10 cellular contexts compared by ENCODE assay signal in the genomic region with DNA sequence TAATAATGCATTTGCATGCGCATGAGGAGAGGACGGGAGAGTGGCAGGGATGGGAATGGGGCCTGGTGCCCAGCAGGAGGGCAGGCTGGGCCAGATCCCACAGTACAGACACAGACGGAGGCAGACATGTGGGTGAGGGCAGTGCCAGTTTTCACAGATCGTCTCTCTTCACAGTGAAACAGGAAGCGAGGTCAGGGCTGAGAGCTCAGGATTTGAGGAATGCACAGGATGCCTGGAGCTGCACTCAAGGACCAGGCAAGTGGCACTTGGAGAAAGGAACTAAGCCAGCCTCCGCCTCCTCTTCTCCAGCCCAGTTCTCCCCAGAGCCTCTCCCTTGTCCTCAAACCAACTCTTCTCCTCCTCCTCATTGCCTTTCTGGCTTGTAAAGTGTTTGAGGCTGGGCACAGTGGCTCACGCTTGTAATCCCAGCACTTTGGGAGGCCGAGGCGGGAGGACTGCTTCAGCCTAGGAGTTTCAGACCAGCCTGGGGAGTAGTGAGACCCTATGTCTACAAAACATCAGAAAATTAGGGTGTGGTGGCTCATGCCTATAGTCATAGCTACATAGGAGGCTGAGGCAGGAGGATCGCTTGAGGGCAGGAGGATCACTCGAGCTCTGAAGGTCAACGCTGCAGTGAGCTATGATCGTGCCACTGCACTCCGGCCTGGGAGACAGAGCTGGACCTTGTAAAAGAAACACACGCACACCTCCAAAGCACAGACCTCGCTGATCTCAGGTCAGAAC.
DNase-seq lines count a peak whose midpoint lies in the region; ATAC-seq, FAIRE-seq and TF ChIP-seq lines count a peak whose summit lies in the region.
"Had no signal": no experiment of that assay in that cellular context is flagged by ENCODE, and none has a peak within 500 bp of the region (broad histone marks: within the 10 kb centered on the region; RNA-seq: fewer than 3 reads in every experiment).

No MANE protein-coding gene starts in this region.

- H3K27me3 Mint-ChIP-seq in HFFc6 (ENCODE audit: insufficient read depth) (peaks cover 5% of the 10 kb centered on the region), astrocyte (ENCODE audit: low read depth, unreplicated experiment) (no peaks in the 10 kb centered on the region)

- no peaks in the 10 kb centered on the region for H4K20me1 ChIP-seq in astrocyte (ENCODE audit: insufficient read depth, low read length)

- H3K9ac ChIP-seq in astrocyte (ENCODE audit: low read length) = peak overlapping the region; percentile 18

- H3K4me1 Mint-ChIP-seq in HFFc6 (ENCODE audit: low read depth) (peaks cover 18% of the 10 kb centered on the region; the same call in 1 of the 2 replicates), astrocyte (ENCODE audit: low read depth, unreplicated experiment) (peaks cover 15% of the 10 kb centered on the region)

- H3K4me3 Mint-ChIP-seq in HFFc6 (no peak overlapping the region), astrocyte (ENCODE audit: unreplicated experiment) (peak overlapping the region; percentile 65)

- intact Hi-C loops in left lung (cut with DNase I) = no loop called here

- H3K36me3 Mint-ChIP-seq in HFFc6 (ENCODE audit: low read depth) = peaks cover 26% of the 10 kb centered on the region
- peaks cover 5% of the 10 kb centered on the region for H3K36me3 Mint-ChIP-seq in astrocyte (ENCODE audit: low read depth, unreplicated experiment)

- H3K27ac ChIP-seq in astrocyte (ENCODE audit: low read depth, low read length) (no peak overlapping the region), left lung (peak overlapping the region; percentile 74 to 92)
- H3K27ac ChIP-seq: psoas muscle had no signal

- ATAC-seq in left lung (peak; percentile 80), GM19463 (IDR thresholded peaks at IDR 0.05; ENCODE audit: unreplicated experiment) (no peak), HG02970 (IDR thresholded peaks at IDR 0.05; ENCODE audit: low FRiP score, unreplicated experiment) (no peak)
- ATAC-seq in stimulated activated naive CD8-positive, alpha-beta T cell treated with anti-CD3 and anti-CD28 coated beads, Interleukin-15, Interleukin-2, amounts not matched to agents 100 U/mL and 50 U/mL, for 24 hours = peak; percentile 9

- H3K79me2 ChIP-seq in astrocyte (ENCODE audit: insufficient read depth, low read length) = no peaks in the 10 kb centered on the region

- H3K9me3 Mint-ChIP-seq in HFFc6 (peaks cover 19% of the 10 kb centered on the region), astrocyte (ENCODE audit: unreplicated experiment) (peaks cover 19% of the 10 kb centered on the region)

- peak overlapping the region; percentile 34 for H2AFZ ChIP-seq in astrocyte (ENCODE audit: low read depth, low read length)

- H3K4me2 ChIP-seq in astrocyte (ENCODE audit: low read length) = no peak overlapping the region

- DNase-seq in HFFc6 = no peak
- no peak for DNase-seq in astrocyte (ENCODE audit: low read depth)
- peak; percentile 71 to 82 for DNase-seq in left lung
- no peak for DNase-seq in stimulated activated naive CD8-positive, alpha-beta T cell treated with anti-CD3 and anti-CD28 coated beads, Interleukin-15, Interleukin-2, amounts not matched to agents 100 U/mL and 50 U/mL, for 24 hours
- no peak for DNase-seq in RKO (ENCODE audit: low spot score)
- DNase-seq: activated CD4-positive, CD25-positive, alpha-beta regulatory T cell had no signal

- TF ChIP-seq CTCF in HFFc6 (IDR thresholded peaks at IDR 0.05) (no peak), astrocyte (IDR thresholded peaks at IDR 0.05; ENCODE audit: insufficient read depth, low read depth, low read length) (no peak), left lung (IDR thresholded peaks at IDR 0.05) (no peak)

- no peaks in the 10 kb centered on the region for H3K4me1 ChIP-seq in astrocyte (ENCODE audit: insufficient read depth, low read length)
- H3K4me1 ChIP-seq in left lung = peaks cover 12 to 82% of the 10 kb centered on the region in 2 donors
- H3K4me1 ChIP-seq: psoas muscle had no signal

- H3K27me3 ChIP-seq in astrocyte (ENCODE audit: insufficient read depth, low read length) = no peaks in the 10 kb centered on the region
- no peaks in the 10 kb centered on the region for H3K27me3 ChIP-seq in left lung

- peaks cover 8% of the 10 kb centered on the region for H3K9me3 ChIP-seq in astrocyte (ENCODE audit: insufficient read depth, low read depth, low read length)
- peaks cover 0 to 5% of the 10 kb centered on the region in 2 donors for H3K9me3 ChIP-seq in left lung
- H3K9me3 ChIP-seq: psoas muscle had no signal

- no peak for FAIRE-seq in astrocyte (lab: Jason Lieb, UNC)
- FAIRE-seq: frontal cortex had no signal

- H3K4me3 ChIP-seq in astrocyte (ENCODE audit: insufficient read depth, low read depth, low read length) (no peak overlapping the region), left lung (peak overlapping the region in 1 of 2 donors; percentile 14)
- H3K4me3 ChIP-seq: psoas muscle had no signal

- no peaks in the 10 kb centered on the region for H3K36me3 ChIP-seq in astrocyte (ENCODE audit: insufficient read depth, low read length)
- no peaks in the 10 kb centered on the region for H3K36me3 ChIP-seq in left lung

- H3K27ac Mint-ChIP-seq in HFFc6 (0 out of 2 replicates have a peak overlapping the region, but pooled peaks have one; percentile 30), astrocyte (ENCODE audit: unreplicated experiment) (peak overlapping the region; percentile 92)

Comparison
In these comparisons a context has a peak if more than half of its experiments do, and no peak if none do; other contexts are left out.
1. DNase-seq: peak in left lung (2 of 2); none in HFFc6 (single experiment), astrocyte (single experiment), stimulated activated naive CD8-positive, alpha-beta T cell treated with anti-CD3 and anti-CD28 coated beads, Interleukin-15, Interleukin-2, amounts not matched to agents 100 U/mL and 50 U/mL, for 24 hours (single experiment) and RKO (single experiment).
2. ATAC-seq: peak in left lung (single experiment) and stimulated activated naive CD8-positive, alpha-beta T cell treated with anti-CD3 and anti-CD28 coated beads, Interleukin-15, Interleukin-2, amounts not matched to agents 100 U/mL and 50 U/mL, for 24 hours (single experiment); none in GM19463 (single experiment) and HG02970 (single experiment).